ENCODE assay signal across 1 cellular context in genomic region chr1:43946244-43947060, GRCh38.
A peak's percentile ranks its signal among the peaks of the same experiment; 100 is the strongest.
TF ChIP-seq lines count a peak whose summit lies in the region.

Gene IPO13, plus strand, starts transcription at chr1:43946950. Its CDS starts 651 bp downstream, at chr1:43947601.

TF ChIP-seq in HepG2, 621 proteins besides CTCF, POLR2A, EP300 and RAD21 (continued from another document and continues in another):
- TF ChIP-seq ZFYVE20 (CRISPR knock-in tag; IDR thresholded peaks at IDR 0.05; ENCODE audit: borderline replicate concordance, low read depth) (no peak), ZNF883 (CRISPR knock-in tag; IDR thresholded peaks at IDR 0.05; ENCODE audit: not compliant biosample characterization) (peak; percentile 90), RBM39 (IDR thresholded peaks at IDR 0.05; ENCODE audit: low read depth, low read length, poor library complexity, severe bottlenecking) (peak; percentile 74), U2AF1 (optimal IDR thresholded peaks at IDR 0.05; ENCODE audit: low read depth, low read length) (no peak), ZSCAN20 (CRISPR knock-in tag; IDR thresholded peaks at IDR 0.05; ENCODE audit: borderline replicate concordance) (no peak; the same call in 1 of the 2 replicates), ARID2 (CRISPR knock-in tag; IDR thresholded peaks at IDR 0.05; ENCODE audit: borderline replicate concordance) (no peak), MXD1 (CRISPR knock-in tag; IDR thresholded peaks at IDR 0.05) (peak; percentile 93; the same call in 1 of the 2 replicates), TFDP1 (CRISPR knock-in tag; IDR thresholded peaks at IDR 0.05; ENCODE audit: borderline replicate concordance) (peak; percentile 94), NR1H2 (CRISPR knock-in tag; IDR thresholded peaks at IDR 0.05; ENCODE audit: borderline replicate concordance, low read depth) (no peak), WIZ (CRISPR knock-in tag; IDR thresholded peaks at IDR 0.05) (peak; percentile 94; the same call in 1 of the 2 replicates), NR2F2 (IDR thresholded peaks at IDR 0.05; ENCODE audit: borderline replicate concordance, low read depth) (no peak), ZSCAN5A (CRISPR knock-in tag; IDR thresholded peaks at IDR 0.05; ENCODE audit: borderline replicate concordance) (0 out of 2 replicates have a peak, but pooled peaks have one; percentile 76), ZNF12 (CRISPR knock-in tag; IDR thresholded peaks at IDR 0.05) (0 out of 2 replicates have a peak, but pooled peaks have one; percentile 4), TEF (CRISPR knock-in tag; IDR thresholded peaks at IDR 0.05) (no peak), ZNF709 (CRISPR knock-in tag; IDR thresholded peaks at IDR 0.05) (peak; percentile 95), NKX3-1 (CRISPR knock-in tag; IDR thresholded peaks at IDR 0.05) (no peak), SKIL (CRISPR knock-in tag; IDR thresholded peaks at IDR 0.05; ENCODE audit: borderline replicate concordance) (peak; percentile 46), ZNF33A (CRISPR knock-in tag; IDR thresholded peaks at IDR 0.05; ENCODE audit: borderline replicate concordance) (no peak), ZNF382 (CRISPR knock-in tag; IDR thresholded peaks at IDR 0.05; ENCODE audit: borderline replicate concordance) (no peak), NFYC (CRISPR knock-in tag; IDR thresholded peaks at IDR 0.05) (peak; percentile 43; the same call in 1 of the 2 replicates), RFX5 (IDR thresholded peaks at IDR 0.05; ENCODE audit: low read depth, low read length) (no peak), BATF2 (CRISPR knock-in tag; IDR thresholded peaks at IDR 0.05) (peak; percentile 80), RARA (CRISPR knock-in tag; IDR thresholded peaks at IDR 0.05) (peak; percentile 15; the same call in 1 of the 2 replicates), RFX3 (CRISPR knock-in tag; IDR thresholded peaks at IDR 0.05) (no peak), PRDM4 (CRISPR knock-in tag; IDR thresholded peaks at IDR 0.05; ENCODE audit: borderline replicate concordance) (0 out of 2 replicates have a peak, but pooled peaks have one; percentile 15), ZIK1 (CRISPR knock-in tag; IDR thresholded peaks at IDR 0.05; ENCODE audit: borderline replicate concordance, low read depth) (peak; percentile 46; the same call in 1 of the 2 replicates), ZNF772 (CRISPR knock-in tag; IDR thresholded peaks at IDR 0.05) (peak; percentile 86), REST (IDR thresholded peaks at IDR 0.05; ENCODE audit: borderline replicate concordance in 1 of 2, low read depth in 1 of 2, low read length in 2 of 2) (peak; percentile 41 to 94), NCOA2 (CRISPR knock-in tag; IDR thresholded peaks at IDR 0.05) (peak; percentile 49; the same call in 1 of the 2 replicates), ZNF17 (CRISPR knock-in tag; IDR thresholded peaks at IDR 0.05) (no peak), GZF1 (CRISPR knock-in tag; IDR thresholded peaks at IDR 0.05) (peak; percentile 74; the same call in 1 of the 2 replicates), KDM5B (CRISPR knock-in tag; IDR thresholded peaks at IDR 0.05; ENCODE audit: borderline replicate concordance) (peak; percentile 94; the same call in 1 of the 2 replicates), MYPOP (CRISPR knock-in tag; IDR thresholded peaks at IDR 0.05) (peak; percentile 78), ZNF777 (CRISPR knock-in tag; IDR thresholded peaks at IDR 0.05) (no peak; the same call in 1 of the 2 replicates), ZNF30 (CRISPR knock-in tag; IDR thresholded peaks at IDR 0.05) (peak; percentile 22; the same call in 1 of the 2 replicates), TBL1XR1 (IDR thresholded peaks at IDR 0.05; ENCODE audit: borderline replicate concordance, low read length, partially characterized antibody) (peak; percentile 44), ZNF484 (CRISPR knock-in tag; IDR thresholded peaks at IDR 0.05; ENCODE audit: borderline replicate concordance, low read depth) (no peak), ZNF775 (CRISPR knock-in tag; IDR thresholded peaks at IDR 0.05; ENCODE audit: borderline replicate concordance) (no peak), TRIM22 (IDR thresholded peaks at IDR 0.05) (no peak), ZSCAN30 (CRISPR knock-in tag; IDR thresholded peaks at IDR 0.05) (no peak), CBX5 (CRISPR knock-in tag; IDR thresholded peaks at IDR 0.05; ENCODE audit: borderline replicate concordance) (peak; percentile 73; the same call in 1 of the 2 replicates), TSC22D2 (CRISPR knock-in tag; IDR thresholded peaks at IDR 0.05; ENCODE audit: borderline replicate concordance) (peak; percentile 80; the same call in 1 of the 2 replicates), CSRNP1 (CRISPR knock-in tag; IDR thresholded peaks at IDR 0.05) (peak; percentile 46; the same call in 1 of the 2 replicates), CAMTA2 (CRISPR knock-in tag; IDR thresholded peaks at IDR 0.05; ENCODE audit: borderline replicate concordance) (peak; percentile 4; the same call in 1 of the 2 replicates), ZNF724P (CRISPR knock-in tag; IDR thresholded peaks at IDR 0.05; ENCODE audit: borderline replicate concordance) (peak; percentile 66)
